In the genomic region with DNA sequence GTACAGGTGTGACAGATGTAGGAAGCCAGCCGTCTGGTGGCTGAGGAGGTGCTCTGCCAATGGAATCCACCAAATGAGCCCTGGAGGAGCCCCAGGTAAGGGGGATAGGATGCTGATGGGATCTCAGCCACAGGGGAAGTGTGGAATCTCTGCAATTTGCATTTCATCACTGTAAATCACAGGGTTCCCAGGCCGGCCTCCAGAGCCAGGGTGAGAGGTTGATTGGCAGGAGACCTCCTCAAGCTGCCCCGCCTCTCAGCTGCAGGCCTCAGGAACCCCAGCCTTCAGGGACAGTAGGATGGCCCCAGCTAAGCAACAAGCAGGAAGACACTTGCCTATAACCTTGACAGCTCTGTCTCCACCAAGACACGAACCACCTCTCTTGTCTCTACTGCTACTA, we compare ENCODE assay signal across 16 cellular contexts.
"Had no signal": no experiment of that assay in that cellular context is flagged by ENCODE, and none has a peak within 500 bp of the region (broad histone marks: within the 10 kb centered on the region; RNA-seq: fewer than 3 reads in every experiment).

No MANE protein-coding gene starts in this region.

- H3K36me3 ChIP-seq: prostate gland, transverse colon, vagina had no signal

- H3K9me3 ChIP-seq: prostate gland, transverse colon, vagina had no signal

- DNase-seq: activated CD4-positive, alpha-beta T cell treated with anti-CD3 and anti-CD28 coated beads for 1 hour; activated CD4-positive, alpha-beta T cell treated with anti-CD3 and anti-CD28 coated beads, Interleukin-2, amount 50 U/mL, for 48 hours; activated naive CD4-positive, alpha-beta T cell treated with anti-CD3 and anti-CD28 coated beads for 36 hours; activated naive CD8-positive, alpha-beta T cell treated with anti-CD3 and anti-CD28 coated beads, Interleukin-2, amount 50 U/mL, for 24 hours; activated T-cell treated with anti-CD3 and anti-CD28 coated beads, Interleukin-2, amount 50 U/mL, for 1 hour; aorta; nephron progenitor cell; stimulated activated CD4-positive, alpha-beta T cell treated with anti-CD3 and anti-CD28 coated beads, Interleukin-15, amount 100 ng/mL, for 24 hours; stimulated activated CD4-positive, alpha-beta T cell treated with anti-CD3 and anti-CD28 coated beads, Interleukin-4, amount 100 ng/mL, for 1 hour; stimulated activated naive B cell treated with anti-CD40 and anti-IgM and Interleukin-4, amounts not matched to agents 10 μg/mL and 1 μg/mL and 100 μg/mL, for 72 hours; transverse colon had no signal

- H3K4me3 ChIP-seq: prostate gland, skin epidermis, transverse colon, vagina had no signal

- ATAC-seq: activated naive CD8-positive, alpha-beta T cell treated with anti-CD3 and anti-CD28 coated beads, Interleukin-2, amount 50 U/mL, for 24 hours; esophagus mucosa; right cardiac atrium; stimulated activated naive B cell treated with anti-CD40 and anti-IgM and Interleukin-4, amounts not matched to agents 10 μg/mL and 1 μg/mL and 100 μg/mL, for 72 hours had no signal

- H3K4me1 ChIP-seq: prostate gland had no signal

- H3K27ac ChIP-seq: prostate gland, transverse colon, vagina had no signal

- H3K27me3 ChIP-seq: vagina had no signal
